Comparison of ENCODE assay signal across 8 cellular contexts in genomic region chr9:136885950-136886578, GRCh38. TPM values are rescaled to one million over a fixed set of nuclear protein-coding genes. Genes with fewer than 3 reads are reported as not detected.
DNase-seq lines count a peak whose midpoint lies in the region; ATAC-seq and TF ChIP-seq lines count a peak whose summit lies in the region.

TSS of gene TRAF2 (plus strand) at chr9:136886516. CDS start at chr9:136898741, 12,225 bp downstream.

- TF ChIP-seq CTCF in BJ (IDR thresholded peaks at IDR 0.05; ENCODE audit: insufficient read depth, low read depth, low read length), result no peak

- peak within 1 kb of the TSS; percentile 85 for H3K27ac ChIP-seq in cingulate gyrus (ENCODE audit: low read depth, low read length)
- H3K27ac ChIP-seq in layer of hippocampus (ENCODE audit: low read depth, low read length), result peak within 1 kb of the TSS; percentile 95

- H3K27me3 ChIP-seq in BJ (ENCODE audit: control insufficient read depth, insufficient read depth, low read length), result no peaks in the 10 kb centered on the region
- no peaks in the 10 kb centered on the region for H3K27me3 ChIP-seq in layer of hippocampus (ENCODE audit: control insufficient read depth, insufficient read depth, low read length)

- POLR2A ChIA-PET in BJ (lab: Charles Lee), result interaction anchor here (0.6 kb wide), 1 partner anchor 109 kb away, joined by 3 read pairs; no protein-coding TSS in a partner anchor

- H3K4me3 ChIP-seq in BJ (ENCODE audit: low read depth, low read length), result peak within 1 kb of the TSS; percentile 70

- CTCF ChIA-PET in BJ (lab: Yijun Ruan, JAX), result interaction anchor here (1.5 kb wide), 1 partner anchor 44 kb away, joined by 5 read pairs; the partner anchor contains the start of gene AJM1

- peak; percentile 73 for ATAC-seq in HG03457 (IDR thresholded peaks at IDR 0.05; ENCODE audit: unreplicated experiment)

- H3K36me3 ChIP-seq in BJ (ENCODE audit: control insufficient read depth, insufficient read depth, low read length), result peaks cover 2% of the 10 kb centered on the region; the same call in 1 of the 2 replicates

- peak; percentile 97 for DNase-seq in BJ (ENCODE audit: low read depth)
- peak; percentile 100 for DNase-seq in GM19240 (ENCODE audit: insufficient read length, low spot score)
- DNase-seq in NCI-H524 treated with DMSO at 0.1 percent for 48 hours (lab: John Stamatoyannopoulos, UW), result peak; percentile 89
- peak; percentile 96 for DNase-seq in activated CD4-positive, alpha-beta T cell treated with anti-CD3 and anti-CD28 coated beads for 4 hours
- peak; percentile 83 to 96 (median 93) for DNase-seq in stimulated activated CD4-positive, alpha-beta T cell treated with anti-CD3 and anti-CD28 coated beads, Interleukin-1b, Interleukin-23, amount 100 ng/mL, for 24 hours (ENCODE audit: low read depth in 4 of 4, low spot score in 1 of 4)

RNA-seq across cellular contexts. Expression of gene TRAF2, which starts in this region (rescaled TPM):
- polyA plus RNA-seq in BJ (2011; rRNA removed), result 9.6 and 13.6 TPM in 2 replicates
- polyA minus RNA-seq in BJ (2011; rRNA and poly(A)+ RNA removed), result 8.4 and 11.9 TPM in 2 replicates

Comparison
In these comparisons a context has a peak if more than half of its experiments do, and no peak if none do; other contexts are left out.
1. Peak in every context shown above with its lines: DNase-seq, ATAC-seq, H3K4me3 ChIP-seq and H3K27ac ChIP-seq.